ENCODE assay signal across 32 cellular contexts in genomic region chr5:73968246-73968645, GRCh38.
"Had no signal": no experiment of that assay in that cellular context is flagged by ENCODE, and none has a peak within 500 bp of the region (broad histone marks: within the 10 kb centered on the region; RNA-seq: fewer than 3 reads in every experiment).

No MANE protein-coding gene starts in this region.

- DNase-seq: activated B cell treated with CpG ODN at 0.5 μM for 24 hours; activated CD4-positive, alpha-beta T cell treated with anti-CD3 and anti-CD28 coated beads for 48 hours; activated CD4-positive, alpha-beta T cell treated with anti-CD3 and anti-CD28 coated beads, Interleukin-2, amount 50 U/mL, for 1 hour; activated CD4-positive, alpha-beta T cell treated with anti-CD3 and anti-CD28 coated beads, Interleukin-2, amount 50 U/mL, for 48 hours; activated CD8-positive, alpha-beta memory T cell treated with anti-CD3 and anti-CD28 coated beads, Interleukin-2, amount 10 ng/mL, durations not matched to agents 7 days and 5 days; activated CD8-positive, alpha-beta memory T cell treated with anti-CD3 and anti-CD28 coated beads, Interleukin-2, amount 50 U/mL, for 4 hours; activated CD8-positive, alpha-beta T cell treated with anti-CD3 and anti-CD28 coated beads, Interleukin-2, amount 10 ng/mL, durations not matched to agents 7 days and 5 days; activated effector memory CD4-positive, alpha-beta T cell treated with anti-CD3 and anti-CD28 coated beads, Interleukin-2, amount 50 U/mL, for 16 hours; activated naive CD4-positive, alpha-beta T cell treated with anti-CD3 and anti-CD28 coated beads for 36 hours; activated naive CD8-positive, alpha-beta T cell treated with anti-CD3 and anti-CD28 coated beads for 36 hours; activated naive CD8-positive, alpha-beta T cell treated with anti-CD3 and anti-CD28 coated beads, Interleukin-2, amount 50 U/mL, for 24 hours; activated T-cell treated with anti-CD3 and anti-CD28 coated beads, Interleukin-2, amount 50 U/mL, for 1 hour; activated T-cell treated with anti-CD3 and anti-CD28 coated beads, Interleukin-2, amount 50 U/mL, for 48 hours; adrenal gland; aorta; body of pancreas; central memory CD4-positive, alpha-beta T cell; cerebellar nuclear complex; colonic mucosa; effector CD8-positive, alpha-beta T cell; esophagus squamous epithelium; T-helper 1 cell; T-helper 17 cell; T1000; WERI-Rb-1 had no signal

- H3K27ac Mint-ChIP-seq: activated B cell treated with CpG ODN at 0.5 μM for 24 hours; activated CD8-positive, alpha-beta memory T cell treated with anti-CD3 and anti-CD28 coated beads, Interleukin-2, amount 10 ng/mL, durations not matched to agents 7 days and 5 days; activated CD8-positive, alpha-beta T cell treated with anti-CD3 and anti-CD28 coated beads, Interleukin-2, amount 10 ng/mL, durations not matched to agents 7 days and 5 days; activated naive CD4-positive, alpha-beta T cell treated with anti-CD3 and anti-CD28 coated beads for 36 hours; activated naive CD4-positive, alpha-beta T cell treated with anti-CD3 and anti-CD28 coated beads, Interleukin-2, amount 50 U/mL, for 24 hours; activated naive CD8-positive, alpha-beta T cell treated with anti-CD3 and anti-CD28 coated beads for 36 hours; activated naive CD8-positive, alpha-beta T cell treated with anti-CD3 and anti-CD28 coated beads, Interleukin-2, amount 50 U/mL, for 24 hours; activated T-helper 1 cell treated with anti-CD3 and anti-CD28 coated beads, Interleukin-12 subunit alpha, Interleukin-12 subunit beta, Interleukin-2, Interleukin-4 antibody, amounts not matched to agents 30 ng/mL and 10 ng/mL and 1 ng/mL, durations not matched to agents 14 hours and 24 hours and 36 hours; activated T-helper 2 cell treated with anti-CD3 and anti-CD28 coated beads, Interferon-gamma antibody, Interleukin-2, Interleukin-4, amounts not matched to agents 10 μg/mL and 5 μg/mL and 100 μg/mL, durations not matched to agents 14 hours and 24 hours and 36 hours; T-helper 17 cell; T-helper 2 cell treated with Interferon-gamma antibody and Interleukin-4, amounts not matched to agents 5 μg/mL and 100 μg/mL, for 36 hours had no signal

- H3K9me3 ChIP-seq: adrenal gland, body of pancreas, colonic mucosa, esophagus squamous epithelium had no signal

- H3K36me3 Mint-ChIP-seq: activated CD8-positive, alpha-beta memory T cell treated with anti-CD3 and anti-CD28 coated beads, Interleukin-2, amount 10 ng/mL, durations not matched to agents 7 days and 5 days; activated naive CD4-positive, alpha-beta T cell treated with anti-CD3 and anti-CD28 coated beads, Interleukin-2, amount 50 U/mL, for 24 hours; activated naive CD8-positive, alpha-beta T cell treated with anti-CD3 and anti-CD28 coated beads for 36 hours had no signal

- H3K4me1 Mint-ChIP-seq: activated B cell treated with CpG ODN at 0.5 μM for 24 hours; activated CD8-positive, alpha-beta memory T cell treated with anti-CD3 and anti-CD28 coated beads, Interleukin-2, amount 10 ng/mL, durations not matched to agents 7 days and 5 days; activated naive CD4-positive, alpha-beta T cell treated with anti-CD3 and anti-CD28 coated beads, Interleukin-2, amount 50 U/mL, for 24 hours; activated naive CD8-positive, alpha-beta T cell treated with anti-CD3 and anti-CD28 coated beads for 36 hours; activated naive CD8-positive, alpha-beta T cell treated with anti-CD3 and anti-CD28 coated beads, Interleukin-2, amount 50 U/mL, for 24 hours; T-helper 17 cell had no signal

- H3K27ac ChIP-seq: adrenal gland, body of pancreas, cardiac muscle cell, colonic mucosa, epithelial cell of prostate, esophagus squamous epithelium, gastroesophageal sphincter, WERI-Rb-1 had no signal

- H3K4me1 ChIP-seq: adrenal gland, body of pancreas, colonic mucosa, esophagus squamous epithelium, gastroesophageal sphincter had no signal

- H3K9me3 Mint-ChIP-seq: activated B cell treated with CpG ODN at 0.5 μM for 24 hours; activated naive CD4-positive, alpha-beta T cell treated with anti-CD3 and anti-CD28 coated beads for 36 hours; activated naive CD4-positive, alpha-beta T cell treated with anti-CD3 and anti-CD28 coated beads, Interleukin-2, amount 50 U/mL, for 24 hours; activated naive CD8-positive, alpha-beta T cell treated with anti-CD3 and anti-CD28 coated beads, Interleukin-2, amount 50 U/mL, for 24 hours; activated T-helper 1 cell treated with anti-CD3 and anti-CD28 coated beads, Interleukin-12 subunit alpha, Interleukin-12 subunit beta, Interleukin-2, Interleukin-4 antibody, amounts not matched to agents 30 ng/mL and 10 ng/mL and 1 ng/mL, durations not matched to agents 14 hours and 24 hours and 36 hours; activated T-helper 2 cell treated with anti-CD3 and anti-CD28 coated beads, Interferon-gamma antibody, Interleukin-2, Interleukin-4, amounts not matched to agents 10 μg/mL and 5 μg/mL and 100 μg/mL, durations not matched to agents 14 hours and 24 hours and 36 hours; T-helper 2 cell treated with Interferon-gamma antibody and Interleukin-4, amounts not matched to agents 5 μg/mL and 100 μg/mL, for 36 hours had no signal

- H3K36me3 ChIP-seq: adrenal gland, cardiac muscle cell, colonic mucosa, esophagus squamous epithelium, gastroesophageal sphincter, WERI-Rb-1 had no signal

- H3K27me3 ChIP-seq: adrenal gland, body of pancreas, cardiac muscle cell, colonic mucosa, esophagus squamous epithelium had no signal

- H3K4me3 Mint-ChIP-seq: activated B cell treated with CpG ODN at 0.5 μM for 24 hours; activated CD8-positive, alpha-beta memory T cell treated with anti-CD3 and anti-CD28 coated beads, Interleukin-2, amount 10 ng/mL, durations not matched to agents 7 days and 5 days; activated CD8-positive, alpha-beta T cell treated with anti-CD3 and anti-CD28 coated beads, Interleukin-2, amount 10 ng/mL, durations not matched to agents 7 days and 5 days; activated naive CD4-positive, alpha-beta T cell treated with anti-CD3 and anti-CD28 coated beads for 36 hours; activated naive CD4-positive, alpha-beta T cell treated with anti-CD3 and anti-CD28 coated beads, Interleukin-2, amount 50 U/mL, for 24 hours; activated naive CD8-positive, alpha-beta T cell treated with anti-CD3 and anti-CD28 coated beads for 36 hours; activated naive CD8-positive, alpha-beta T cell treated with anti-CD3 and anti-CD28 coated beads, Interleukin-2, amount 50 U/mL, for 24 hours; activated T-helper 1 cell treated with anti-CD3 and anti-CD28 coated beads, Interleukin-12 subunit alpha, Interleukin-12 subunit beta, Interleukin-2, Interleukin-4 antibody, amounts not matched to agents 30 ng/mL and 10 ng/mL and 1 ng/mL, durations not matched to agents 14 hours and 24 hours and 36 hours; T-helper 17 cell; T-helper 2 cell treated with Interferon-gamma antibody and Interleukin-4, amounts not matched to agents 5 μg/mL and 100 μg/mL, for 36 hours had no signal

- H3K4me3 ChIP-seq: adrenal gland, body of pancreas, cardiac muscle cell, colonic mucosa, esophagus squamous epithelium, gastroesophageal sphincter had no signal

- H3K27me3 Mint-ChIP-seq: activated CD8-positive, alpha-beta memory T cell treated with anti-CD3 and anti-CD28 coated beads, Interleukin-2, amount 10 ng/mL, durations not matched to agents 7 days and 5 days; activated naive CD8-positive, alpha-beta T cell treated with anti-CD3 and anti-CD28 coated beads for 36 hours had no signal
